ENCODE assay signal across 1 cellular context in the genomic region with DNA sequence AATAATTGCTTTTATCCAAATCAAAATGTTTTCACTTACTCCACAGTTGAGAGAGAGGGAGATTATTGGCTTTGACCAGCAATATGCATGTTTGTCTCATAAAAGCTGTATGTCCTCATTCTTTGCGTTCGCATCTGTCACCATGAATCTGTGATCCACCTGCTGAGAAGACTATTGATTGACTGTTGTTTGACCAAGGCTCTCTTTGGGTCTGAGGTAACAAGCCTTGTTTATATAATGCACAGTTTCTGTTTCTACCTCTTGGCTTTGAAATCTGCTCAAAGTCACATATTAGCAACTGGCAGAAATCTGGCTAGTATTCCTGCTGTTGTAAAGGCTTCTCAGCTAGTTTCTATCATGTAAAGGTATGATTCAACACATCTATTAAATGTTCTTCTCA.
TF ChIP-seq lines count a peak whose summit lies in the region.

No MANE protein-coding gene starts in this region.

TF ChIP-seq in HepG2, 621 proteins besides CTCF, POLR2A, EP300 and RAD21 (continued from another document and continues in another):
- no peak for TF ChIP-seq AFF4 (CRISPR knock-in tag; IDR thresholded peaks at IDR 0.05)
- no peak for TF ChIP-seq SSRP1 (CRISPR knock-in tag; IDR thresholded peaks at IDR 0.05)
- TF ChIP-seq, protein P1, sequence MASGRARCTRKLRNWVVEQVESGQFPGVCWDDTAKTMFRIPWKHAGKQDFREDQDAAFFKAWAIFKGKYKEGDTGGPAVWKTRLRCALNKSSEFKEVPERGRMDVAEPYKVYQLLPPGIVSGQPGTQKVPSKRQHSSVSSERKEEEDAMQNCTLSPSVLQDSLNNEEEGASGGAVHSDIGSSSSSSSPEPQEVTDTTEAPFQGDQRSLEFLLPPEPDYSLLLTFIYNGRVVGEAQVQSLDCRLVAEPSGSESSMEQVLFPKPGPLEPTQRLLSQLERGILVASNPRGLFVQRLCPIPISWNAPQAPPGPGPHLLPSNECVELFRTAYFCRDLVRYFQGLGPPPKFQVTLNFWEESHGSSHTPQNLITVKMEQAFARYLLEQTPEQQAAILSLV (CRISPR knock-in tag; IDR thresholded peaks at IDR 0.05; ENCODE audit: borderline replicate concordance) = no peak
- no peak for TF ChIP-seq ZNF672 (CRISPR knock-in tag; IDR thresholded peaks at IDR 0.05)
- no peak for TF ChIP-seq ATM (IDR thresholded peaks at IDR 0.05; ENCODE audit: borderline replicate concordance)
- TF ChIP-seq MBNL3 (CRISPR knock-in tag; conservative IDR thresholded peaks at IDR 0.05) = no peak
- peak; percentile 51 for TF ChIP-seq FOSL2 (CRISPR knock-in tag; IDR thresholded peaks at IDR 0.05)
- TF ChIP-seq, protein P2, sequence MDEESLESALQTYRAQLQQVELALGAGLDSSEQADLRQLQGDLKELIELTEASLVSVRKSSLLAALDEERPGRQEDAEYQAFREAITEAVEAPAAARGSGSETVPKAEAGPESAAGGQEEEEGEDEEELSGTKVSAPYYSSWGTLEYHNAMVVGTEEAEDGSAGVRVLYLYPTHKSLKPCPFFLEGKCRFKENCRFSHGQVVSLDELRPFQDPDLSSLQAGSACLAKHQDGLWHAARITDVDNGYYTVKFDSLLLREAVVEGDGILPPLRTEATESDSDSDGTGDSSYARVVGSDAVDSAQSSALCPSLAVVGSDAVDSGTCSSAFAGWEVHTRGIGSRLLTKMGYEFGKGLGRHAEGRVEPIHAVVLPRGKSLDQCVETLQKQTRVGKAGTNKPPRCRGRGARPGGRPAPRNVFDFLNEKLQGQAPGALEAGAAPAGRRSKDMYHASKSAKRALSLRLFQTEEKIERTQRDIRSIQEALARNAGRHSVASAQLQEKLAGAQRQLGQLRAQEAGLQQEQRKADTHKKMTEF (CRISPR knock-in tag; IDR thresholded peaks at IDR 0.05) = peak; percentile 55
- TF ChIP-seq SYNCRIP (IDR thresholded peaks at IDR 0.05; ENCODE audit: insufficient read depth, low read depth, low read length) = no peak
- 0 out of 4 replicates have a peak, but pooled peaks of 1 of the 2 experiments have one; percentile 31 for TF ChIP-seq ATF4 (CRISPR knock-in tag; IDR thresholded peaks at IDR 0.05)
- no peak for TF ChIP-seq KLF12 (CRISPR knock-in tag; IDR thresholded peaks at IDR 0.05; ENCODE audit: borderline replicate concordance)
- TF ChIP-seq REST (IDR thresholded peaks at IDR 0.05; ENCODE audit: borderline replicate concordance in 1 of 2, low read depth in 1 of 2, low read length in 2 of 2) = no peak
- peak; percentile 92 for TF ChIP-seq ZBTB21 (CRISPR knock-in tag; IDR thresholded peaks at IDR 0.05)
- TF ChIP-seq TBX3 (IDR thresholded peaks at IDR 0.05; ENCODE audit: borderline replicate concordance) = 0 out of 2 replicates have a peak, but pooled peaks have one; percentile 38
- 0 out of 2 replicates have a peak, but pooled peaks have one; percentile 27 for TF ChIP-seq HMG20B (CRISPR knock-in tag; conservative IDR thresholded peaks at IDR 0.05)
- TF ChIP-seq ZNF333 (CRISPR knock-in tag; IDR thresholded peaks at IDR 0.05; ENCODE audit: borderline replicate concordance) = no peak
- 0 out of 2 replicates have a peak, but pooled peaks have one; percentile 10 for TF ChIP-seq ZNF556 (CRISPR knock-in tag; IDR thresholded peaks at IDR 0.05; ENCODE audit: borderline replicate concordance)
- 0 out of 2 replicates have a peak, but pooled peaks have one; percentile 31 for TF ChIP-seq ZMYM3 (CRISPR knock-in tag; IDR thresholded peaks at IDR 0.05)
- no peak for TF ChIP-seq ATAD3A (CRISPR knock-in tag; IDR thresholded peaks at IDR 0.05)
- no peak for TF ChIP-seq ZBTB7B (CRISPR knock-in tag; IDR thresholded peaks at IDR 0.05)
- no peak for TF ChIP-seq ZNF569 (CRISPR knock-in tag; IDR thresholded peaks at IDR 0.05; ENCODE audit: borderline replicate concordance)
- TF ChIP-seq IKZF5 (CRISPR knock-in tag; IDR thresholded peaks at IDR 0.05) = 0 out of 2 replicates have a peak, but pooled peaks have one; percentile 38
- no peak for TF ChIP-seq YY1 (IDR thresholded peaks at IDR 0.05; ENCODE audit: insufficient read depth, insufficient replicate concordance, low read depth, low read length)
- 0 out of 2 replicates have a peak, but pooled peaks have one; percentile 29 for TF ChIP-seq ZHX2 (IDR thresholded peaks at IDR 0.05; ENCODE audit: low read depth)
- no peak for TF ChIP-seq ZHX2 (CRISPR knock-in tag; IDR thresholded peaks at IDR 0.05; ENCODE audit: borderline replicate concordance)
- no peak for TF ChIP-seq ZNF337 (CRISPR knock-in tag; IDR thresholded peaks at IDR 0.05; ENCODE audit: borderline replicate concordance, low read depth)
- no peak for TF ChIP-seq GMEB2 (CRISPR knock-in tag; IDR thresholded peaks at IDR 0.05; ENCODE audit: low read depth)
- TF ChIP-seq MXD3 (CRISPR knock-in tag; IDR thresholded peaks at IDR 0.05) = no peak
- no peak for TF ChIP-seq ZNF619 (CRISPR knock-in tag; IDR thresholded peaks at IDR 0.05)
- TF ChIP-seq MYNN (CRISPR knock-in tag; IDR thresholded peaks at IDR 0.05; ENCODE audit: low read depth) = no peak
- TF ChIP-seq FOXP1 (IDR thresholded peaks at IDR 0.05) = peak; percentile 63; the same call in 1 of the 2 replicates
- TF ChIP-seq FOXP1 (CRISPR knock-in tag; IDR thresholded peaks at IDR 0.05) = peak; percentile 92
- peak; percentile 45; the same call in 1 of the 2 replicates for TF ChIP-seq NR2F6 (IDR thresholded peaks at IDR 0.05)
- no peak for TF ChIP-seq NR2F6 (CRISPR knock-in tag; IDR thresholded peaks at IDR 0.05)
- TF ChIP-seq ZNF354B (CRISPR knock-in tag; IDR thresholded peaks at IDR 0.05) = no peak
- TF ChIP-seq ZNF331 (CRISPR knock-in tag; IDR thresholded peaks at IDR 0.05) = peak; percentile 72; the same call in 1 of the 2 replicates
- TF ChIP-seq GATAD1 (CRISPR knock-in tag; IDR thresholded peaks at IDR 0.05) = no peak
- TF ChIP-seq PTBP1 (IDR thresholded peaks at IDR 0.05; ENCODE audit: low read depth, low read length, poor library complexity, severe bottlenecking) = no peak
- TF ChIP-seq CREM (IDR thresholded peaks at IDR 0.05) = peak; percentile 62; the same call in 1 of the 2 replicates
- TF ChIP-seq CREM (CRISPR knock-in tag; IDR thresholded peaks at IDR 0.05) = no peak
